15 cellular contexts compared by ENCODE assay signal in the genomic region with DNA sequence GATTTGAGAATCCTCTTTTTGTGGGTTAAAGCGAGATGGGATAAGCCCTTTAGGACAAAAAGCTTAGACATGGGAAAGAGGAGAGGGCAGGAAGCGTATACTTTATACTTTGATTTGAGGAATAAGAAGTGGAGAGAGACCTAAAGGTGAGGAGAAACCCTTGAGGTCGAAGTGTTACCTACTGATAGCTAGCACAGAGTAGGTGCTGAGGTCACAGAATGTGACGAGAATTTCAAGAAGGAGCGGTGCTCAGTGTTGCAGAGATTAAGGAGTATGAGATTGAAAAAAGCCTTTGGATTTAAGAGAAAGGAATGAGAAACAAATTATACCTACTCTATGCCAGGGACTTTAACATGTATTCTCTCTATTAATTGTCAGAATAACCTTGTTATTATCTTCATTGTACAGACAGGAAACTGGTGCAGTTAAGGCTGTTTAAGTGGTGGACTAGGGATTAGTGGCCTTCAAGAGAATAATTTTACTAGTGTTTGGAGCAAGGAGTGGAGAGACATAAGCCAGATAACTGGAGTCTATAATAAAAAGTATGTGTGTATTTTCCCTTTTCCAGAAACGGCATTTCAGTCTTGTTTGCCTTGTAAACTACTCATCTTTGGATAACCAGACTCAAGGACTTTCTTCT. TPM values are rescaled to one million over a fixed set of nuclear protein-coding genes. Genes with fewer than 3 reads are reported as not detected.
DNase-seq lines count a peak whose midpoint lies in the region; ATAC-seq and TF ChIP-seq lines count a peak whose summit lies in the region.
"Had no signal": no experiment of that assay in that cellular context is flagged by ENCODE, and none has a peak within 500 bp of the region (broad histone marks: within the 10 kb centered on the region; RNA-seq: fewer than 3 reads in every experiment).

No MANE protein-coding gene starts in this region.

- H2AFZ ChIP-seq in ACC112 (ENCODE audit: low read length, unreplicated experiment): no peak overlapping the region

- H3K4me3 ChIP-seq in ACC112 (ENCODE audit: low read depth, low read length) (peak overlapping the region; percentile 8; the same call in 1 of the 2 replicates), brain microvascular endothelial cell (ENCODE audit: low read depth, low read length) (no peak overlapping the region), tibial artery (no peak overlapping the region), suprapubic skin (no peak overlapping the region)
- H3K4me3 ChIP-seq in naive thymus-derived CD4-positive, alpha-beta T cell (ENCODE audit: low read length): no peak overlapping the region
- H3K4me3 ChIP-seq: coronary artery, SJSA1 had no signal

- ATAC-seq in CD4-positive, alpha-beta T cell (ENCODE audit: poor library complexity): no peak
- ATAC-seq in naive thymus-derived CD4-positive, alpha-beta T cell: no peak

- no peak for TF ChIP-seq POLR2A in suprapubic skin (IDR thresholded peaks at IDR 0.05)

- CTCF ChIA-PET in CD4-positive, alpha-beta T cell (lab: Charles Lee): interaction anchor here (0.5 to 1.5 kb wide), 3 partner anchors 10 to 23 kb away, joined by 3 read pairs; no protein-coding TSS in a partner anchor
- CTCF ChIA-PET in naive thymus-derived CD4-positive, alpha-beta T cell (lab: Charles Lee): interaction anchor here (1.7 kb wide), 1 partner anchor 10 kb away, joined by 4 read pairs; no protein-coding TSS in a partner anchor

- in situ Hi-C loops in brain microvascular endothelial cell (cut with HindIII; ENCODE audit: low pct_ligation_motif_present, low sequenced_read_pairs): no loop called here

- peak overlapping the region; percentile 40 for H3K27ac Mint-ChIP-seq in CD4-positive, alpha-beta T cell
- peak overlapping the region in 6 of 9 donors; percentile 6 to 75 (median 52) for H3K27ac Mint-ChIP-seq in naive thymus-derived CD4-positive, alpha-beta T cell

- peak overlapping the region; percentile 72 for H3K27ac ChIP-seq in ACC112 (ENCODE audit: low read depth, low read length)
- no peak overlapping the region for H3K27ac ChIP-seq in CD4-positive, alpha-beta T cell (ENCODE audit: low read depth, low read length)
- peak overlapping the region; percentile 21 for H3K27ac ChIP-seq in brain microvascular endothelial cell
- H3K27ac ChIP-seq in naive thymus-derived CD4-positive, alpha-beta T cell (ENCODE audit: low read depth, low read length): no peak overlapping the region
- no peak overlapping the region for H3K27ac ChIP-seq in tibial artery
- no peak overlapping the region for H3K27ac ChIP-seq in suprapubic skin
- H3K27ac ChIP-seq: coronary artery, SJSA1, VCaP had no signal

- no peaks in the 10 kb centered on the region for H3K27me3 ChIP-seq in ACC112 (ENCODE audit: insufficient read depth, low read length)
- H3K27me3 ChIP-seq in CD4-positive, alpha-beta T cell (ENCODE audit: control insufficient read depth, insufficient read depth, low read length): no peaks in the 10 kb centered on the region
- H3K27me3 ChIP-seq in brain microvascular endothelial cell (replicated peaks): no peaks in the 10 kb centered on the region
- H3K27me3 ChIP-seq in naive thymus-derived CD4-positive, alpha-beta T cell (ENCODE audit: control insufficient read depth in 2 of 2, insufficient read depth in 2 of 2, low read length in 2 of 2): no peaks in the 10 kb centered on the region
- no peaks in the 10 kb centered on the region for H3K27me3 ChIP-seq in tibial artery
- H3K27me3 ChIP-seq in suprapubic skin: no peaks in the 10 kb centered on the region
- H3K27me3 ChIP-seq: SJSA1 had no signal

- H3K36me3 Mint-ChIP-seq in CD4-positive, alpha-beta T cell (ENCODE audit: low read depth): peaks cover 22% of the 10 kb centered on the region
- peaks cover 0 to 18% (median 8%) of the 10 kb centered on the region in 5 donors for H3K36me3 Mint-ChIP-seq in naive thymus-derived CD4-positive, alpha-beta T cell

- TF ChIP-seq EP300 in suprapubic skin (IDR thresholded peaks at IDR 0.05): no peak

- TF ChIP-seq CTCF in CD4-positive, alpha-beta T cell (IDR thresholded peaks at IDR 0.05): no peak
- TF ChIP-seq CTCF in brain microvascular endothelial cell (IDR thresholded peaks at IDR 0.05; ENCODE audit: low read depth, low read length, missing control alignments) (no peak), tibial artery (IDR thresholded peaks at IDR 0.05) (no peak), suprapubic skin (IDR thresholded peaks at IDR 0.05) (no peak)

- no peaks in the 10 kb centered on the region for H3K9me3 ChIP-seq in CD4-positive, alpha-beta T cell (ENCODE audit: control insufficient read depth, low read length)
- H3K9me3 ChIP-seq in naive thymus-derived CD4-positive, alpha-beta T cell (ENCODE audit: control insufficient read depth in 2 of 3, low read length in 3 of 3): no peaks in the 10 kb centered on the region
- H3K9me3 ChIP-seq in tibial artery (no peaks in the 10 kb centered on the region), suprapubic skin (no peaks in the 10 kb centered on the region)
- H3K9me3 ChIP-seq: SJSA1 had no signal

- no peaks in the 10 kb centered on the region for H3K9me3 Mint-ChIP-seq in CD4-positive, alpha-beta T cell
- H3K9me3 Mint-ChIP-seq in naive thymus-derived CD4-positive, alpha-beta T cell: no peaks in the 10 kb centered on the region

- DNase-seq in CD4-positive, alpha-beta T cell: no peak
- DNase-seq in brain microvascular endothelial cell (no peak), EL (no peak), tibial artery (no peak), suprapubic skin (ENCODE audit: low spot score in 2 of 2) (no peak)
- no peak for DNase-seq in naive thymus-derived CD4-positive, alpha-beta T cell
- DNase-seq: NCI-H1105 treated with DMSO at 0.1 percent for 48 hours; NCI-H345; nucleus accumbens; stimulated activated CD4-positive, alpha-beta T cell treated with anti-CD3 and anti-CD28 coated beads, Interleukin-15, amount 100 ng/mL, for 24 hours; trophoblast cell had no signal

- no peak overlapping the region for H3K4me3 Mint-ChIP-seq in CD4-positive, alpha-beta T cell
- peak overlapping the region in 9 of 10 donors; percentile 1 to 62 (median 46) for H3K4me3 Mint-ChIP-seq in naive thymus-derived CD4-positive, alpha-beta T cell

- H3K4me1 ChIP-seq in ACC112 (ENCODE audit: control insufficient read depth, insufficient read depth, low read length, unreplicated experiment) (peaks cover 40% of the 10 kb centered on the region), tibial artery (peaks cover 0 to 97% (median 46%) of the 10 kb centered on the region in 4 donors), suprapubic skin (peaks cover 39% of the 10 kb centered on the region)
- peaks cover 25 to 65% of the 10 kb centered on the region in 2 donors for H3K4me1 ChIP-seq in naive thymus-derived CD4-positive, alpha-beta T cell (ENCODE audit: control insufficient read depth in 2 of 2, insufficient read depth in 2 of 2, low read length in 2 of 2)
- H3K4me1 ChIP-seq: SJSA1 had no signal

- 90% methylated on average over 6 of the region's 6 CpGs for WGBS in suprapubic skin

- H3K4me1 Mint-ChIP-seq in CD4-positive, alpha-beta T cell (ENCODE audit: low read depth): peaks cover 81% of the 10 kb centered on the region
- H3K4me1 Mint-ChIP-seq in naive thymus-derived CD4-positive, alpha-beta T cell: peaks cover 61 to 90% (median 82%) of the 10 kb centered on the region in 7 donors

- peaks cover 98% of the 10 kb centered on the region for H3K79me2 ChIP-seq in ACC112 (ENCODE audit: control insufficient read depth, insufficient read depth, low read length, unreplicated experiment)

- peaks cover 9% of the 10 kb centered on the region; the same call in 1 of the 2 replicates for H3K36me3 ChIP-seq in ACC112 (ENCODE audit: insufficient read depth, low read length)
- no peaks in the 10 kb centered on the region for H3K36me3 ChIP-seq in brain microvascular endothelial cell (replicated peaks)
- no peaks in the 10 kb centered on the region for H3K36me3 ChIP-seq in naive thymus-derived CD4-positive, alpha-beta T cell (ENCODE audit: control insufficient read depth in 2 of 3, insufficient read depth in 3 of 3, low read length in 3 of 3)
- H3K36me3 ChIP-seq in tibial artery: no peaks in the 10 kb centered on the region
- H3K36me3 ChIP-seq in suprapubic skin: no peaks in the 10 kb centered on the region

- intact Hi-C loops in CD4-positive, alpha-beta T cell (cut with DNase I, micrococcal nuclease): loop anchor here in 1 of 2 experiments (5.0 kb wide), 1 partner anchor 1311 kb away; the partner anchor contains the start of gene LSM8
- intact Hi-C loops in naive thymus-derived CD4-positive, alpha-beta T cell (cut with micrococcal nuclease): no loop called here
- intact Hi-C loops in tibial artery (cut with DNase I; ENCODE audit: low total_unique reads): no loop called here

- no peaks in the 10 kb centered on the region for H3K27me3 Mint-ChIP-seq in CD4-positive, alpha-beta T cell
- H3K27me3 Mint-ChIP-seq in naive thymus-derived CD4-positive, alpha-beta T cell: no peaks in the 10 kb centered on the region

- POLR2A ChIA-PET in CD4-positive, alpha-beta T cell (lab: Charles Lee): no interaction called here
- POLR2A ChIA-PET in naive thymus-derived CD4-positive, alpha-beta T cell (lab: Charles Lee): no interaction called here

RNA-seq across cellular contexts. Expression of gene CAPZA2, which starts 8.8 kb away (rescaled TPM):
- 10 to 100 TPM; 93.6 to 96.5 TPM for total RNA-seq in CD4-positive, alpha-beta T cell
- 100 to 1,000 TPM in 3 of 5 experiments, 10 to 100 TPM in 2; 86.2 to 129 (median 111) TPM for total RNA-seq in naive thymus-derived CD4-positive, alpha-beta T cell
- 100 to 1,000 TPM; 187 to 191 TPM for polyA plus RNA-seq in naive thymus-derived CD4-positive, alpha-beta T cell
- 10 to 100 TPM; 53.7 to 64.9 (median 59.6) TPM for total RNA-seq in suprapubic skin

Comparison
In these comparisons a context has a peak if more than half of its experiments do, and no peak if none do; other contexts are left out.
1. H3K27ac ChIP-seq: peak in ACC112 (single experiment) and brain microvascular endothelial cell (single experiment); none in CD4-positive, alpha-beta T cell (single experiment), naive thymus-derived CD4-positive, alpha-beta T cell (single experiment), tibial artery (0 of 2) and suprapubic skin (single experiment).